ENCODE assay signal across 8 cellular contexts in genomic region chr16:50666658-50667496, GRCh38. TPM values are rescaled to one million over a fixed set of nuclear protein-coding genes. Genes with fewer than 3 reads are reported as not detected.
DNase-seq lines count a peak whose midpoint lies in the region; ATAC-seq and TF ChIP-seq lines count a peak whose summit lies in the region.

No MANE protein-coding gene starts in this region.

- peaks cover 52% of the 10 kb centered on the region for H3K4me1 Mint-ChIP-seq in dendritic cell treated with granulocyte-macrophage colony-stimulating factor and Interleukin-4, amounts not matched to agents 40 ng/mL and 50 ng/mL, for 4 days (ENCODE audit: low read depth)

- H3K36me3 Mint-ChIP-seq in dendritic cell treated with granulocyte-macrophage colony-stimulating factor and Interleukin-4, amounts not matched to agents 40 ng/mL and 50 ng/mL, for 4 days (ENCODE audit: low read depth): peaks cover 54% of the 10 kb centered on the region

- H3K4me1 ChIP-seq in prostate gland (replicated peaks): no peaks in the 10 kb centered on the region

- peak; percentile 84 for ATAC-seq in GM18867 (IDR thresholded peaks at IDR 0.05; ENCODE audit: unreplicated experiment)
- peak; percentile 93 for ATAC-seq in HG02852 (IDR thresholded peaks at IDR 0.05; ENCODE audit: unreplicated experiment)

- H3K4me3 ChIP-seq in prostate gland: no peak overlapping the region

- H3K27me3 ChIP-seq in prostate gland (replicated peaks; ENCODE audit: insufficient read depth): no peaks in the 10 kb centered on the region

- H3K9me3 ChIP-seq in prostate gland: no peaks in the 10 kb centered on the region

- TF ChIP-seq POLR2A in prostate gland (IDR thresholded peaks at IDR 0.05): no peak

- WGBS in prostate gland: 78% methylated on average over 9 of the region's 9 CpGs

- TF ChIP-seq CTCF in prostate gland (IDR thresholded peaks at IDR 0.05): no peak

- peaks cover 5% of the 10 kb centered on the region for H3K9me3 Mint-ChIP-seq in dendritic cell treated with granulocyte-macrophage colony-stimulating factor and Interleukin-4, amounts not matched to agents 40 ng/mL and 50 ng/mL, for 4 days

- peak overlapping the region; percentile 63 for H3K4me3 Mint-ChIP-seq in dendritic cell treated with granulocyte-macrophage colony-stimulating factor and Interleukin-4, amounts not matched to agents 40 ng/mL and 50 ng/mL, for 4 days

- intact Hi-C loops in dendritic cell treated with granulocyte-macrophage colony-stimulating factor and Interleukin-4, amounts not matched to agents 40 ng/mL and 50 ng/mL, for 4 days (cut with micrococcal nuclease): loop anchor here (5.0 to 10.0 kb wide), 4 partner anchors 120 to 645 kb away; partner anchors contain the start of genes BRD7 and NKD1
- intact Hi-C loops in prostate gland (cut with DNase I): loop anchor here (5.0 to 10.0 kb wide), 3 partner anchors 80 to 642 kb away; partner anchors contain the start of gene CNEP1R1

- peak; percentile 6 for DNase-seq in SIG-M5 (lab: John Stamatoyannopoulos, UW)
- DNase-seq in prostate gland (ENCODE audit: low spot score): no peak
- DNase-seq in effector CD8-positive, alpha-beta T cell (lab: John Stamatoyannopoulos, UW): no peak
- DNase-seq in cortex of kidney (lab: John Stamatoyannopoulos, UW): no peak
- no peak for DNase-seq in NCI-H774 (lab: John Stamatoyannopoulos, UW)

- H3K27ac ChIP-seq in prostate gland: no peak overlapping the region

- H3K27ac Mint-ChIP-seq in dendritic cell treated with granulocyte-macrophage colony-stimulating factor and Interleukin-4, amounts not matched to agents 40 ng/mL and 50 ng/mL, for 4 days: peak overlapping the region; percentile 26

- H3K27me3 Mint-ChIP-seq in dendritic cell treated with granulocyte-macrophage colony-stimulating factor and Interleukin-4, amounts not matched to agents 40 ng/mL and 50 ng/mL, for 4 days: no peaks in the 10 kb centered on the region

- no peaks in the 10 kb centered on the region for H3K36me3 ChIP-seq in prostate gland

RNA-seq across cellular contexts. Expression of gene SNX20, which starts 14.2 kb away (rescaled TPM):
- 1 to 10 TPM in 1 of 2 donors, under 1 TPM in 1; 0.82 to 2.5 TPM for total RNA-seq in prostate gland

RNA-seq across cellular contexts. Expression of gene NOD2, which starts 26.5 kb away (rescaled TPM):
- total RNA-seq in prostate gland: 1 to 10 TPM; 2.8 to 5.6 TPM
